ENCODE assay signal across 24 cellular contexts in genomic region chr7:110591341-110591740, GRCh38.
A peak's percentile ranks its signal among the peaks of the same experiment; 100 is the strongest.
DNase-seq lines count a peak whose midpoint lies in the region; ATAC-seq, FAIRE-seq and TF ChIP-seq lines count a peak whose summit lies in the region.
"Had no signal": no experiment of that assay in that cellular context is flagged by ENCODE, and none has a peak within 500 bp of the region (broad histone marks: within the 10 kb centered on the region; RNA-seq: fewer than 3 reads in every experiment).

No MANE protein-coding gene starts in this region.

- POLR2A ChIA-PET in IMR-90 (lab: Charles Lee; ENCODE audit: unreplicated experiment) = no interaction called here
- POLR2A ChIA-PET in H1 (lab: Charles Lee; ENCODE audit: partially characterized antibody) = no interaction called here

- dilution Hi-C loops in IMR-90 (cut with HindIII; ENCODE audit: low sequenced_read_pairs, unreplicated experiment) = no loop called here

- H2BK15ac ChIP-seq in IMR-90 (ENCODE audit: low read depth, low read length) = peak overlapping the region; percentile 63; the same call in 1 of the 3 replicates
- no peak overlapping the region for H2BK15ac ChIP-seq in H1 (ENCODE audit: low read length)

- no peak overlapping the region for H2AK9ac ChIP-seq in IMR-90 (replicated peaks; ENCODE audit: low read depth, low read length, poor library complexity)

- H3K14ac ChIP-seq in IMR-90 (replicated peaks; ENCODE audit: low read depth, low read length) (peak overlapping the region; percentile 62), H1 (ENCODE audit: insufficient read length) (no peak overlapping the region)

- H4K8ac ChIP-seq in IMR-90 (ENCODE audit: low read depth in 2 of 2, low read length in 2 of 2) (peak overlapping the region; percentile 22 to 80), H1 (ENCODE audit: extremely low read depth, insufficient read depth, low read length) (no peak overlapping the region)

- H3K79me1 ChIP-seq in IMR-90 (ENCODE audit: low read depth in 1 of 2, low read length in 2 of 2) (no peaks in the 10 kb centered on the region), H1 (ENCODE audit: low read depth, low read length) (no peaks in the 10 kb centered on the region)

- H4K91ac ChIP-seq in IMR-90 (ENCODE audit: insufficient read depth, low read depth, low read length) (peak overlapping the region; percentile 70), H1 (replicated peaks; ENCODE audit: insufficient read length, low read length) (no peak overlapping the region)

- H3K23ac ChIP-seq in IMR-90 (ENCODE audit: low read depth, low read length) = peak overlapping the region; percentile 49
- H3K23ac ChIP-seq in H1 (ENCODE audit: insufficient read length) = no peak overlapping the region

- H3K23me2 ChIP-seq in H1 (ENCODE audit: low read depth, low read length) = no peaks in the 10 kb centered on the region

- H4K5ac ChIP-seq in IMR-90 (ENCODE audit: low read depth, low read length) = peak overlapping the region; percentile 11; the same call in 1 of the 2 replicates
- no peak overlapping the region for H4K5ac ChIP-seq in H1 (ENCODE audit: insufficient read length, low read depth, low read length)

- H3K56ac ChIP-seq in IMR-90 (ENCODE audit: extremely low read depth, insufficient read depth, low read length) (peak overlapping the region; percentile 51; the same call in 1 of the 2 replicates), H1 (replicated peaks; ENCODE audit: insufficient read length, low read depth, low read length) (no peak overlapping the region)

- DNase-seq in stimulated activated CD4-positive, alpha-beta T cell treated with anti-CD3 and anti-CD28 coated beads, Interleukin-1b, Interleukin-23, amount 100 ng/mL, for 48 hours = peak; percentile 6
- DNase-seq in stimulated activated CD4-positive, alpha-beta T cell treated with anti-CD3 and anti-CD28 coated beads, Interleukin-4, amount 100 ng/mL, for 4 hours = no peak
- peak; percentile 74 for DNase-seq in IMR-90
- DNase-seq in H1 (ENCODE audit: low read depth in 1 of 2, low spot score in 2 of 2) = no peak
- DNase-seq in activated T-helper 1 cell treated with anti-CD3 and anti-CD28 coated beads, Interleukin-12 subunit alpha, Interleukin-12 subunit beta, Interleukin-2, Interleukin-4 antibody, amounts not matched to agents 30 ng/mL and 10 ng/mL and 1 ng/mL, durations not matched to agents 14 hours and 24 hours and 36 hours (ENCODE audit: low spot score) = no peak
- DNase-seq in iPS-NIHi11 (ENCODE audit: low spot score) = no peak
- DNase-seq in NCI-H1436 treated with DMSO at 0.1 percent for 48 hours (lab: John Stamatoyannopoulos, UW) = no peak
- DNase-seq: activated CD4-positive, alpha-beta T cell treated with anti-CD3 and anti-CD28 coated beads for 4 hours; activated CD8-positive, alpha-beta memory T cell treated with anti-CD3 and anti-CD28 coated beads, Interleukin-2, amount 50 U/mL, for 4 hours; CD4-positive, alpha-beta T cell; central memory CD4-positive, alpha-beta T cell; Karpas-422; left ventricle myocardium superior; NCI-H2029 treated with DMSO at 0.1 percent for 48 hours; NCI-H226; NCI-H774; OCI-M1; posterior cingulate gyrus; SHP77; testis; uterus had no signal

- H3K18ac ChIP-seq in IMR-90 (ENCODE audit: low read depth, low read length) (peak overlapping the region; percentile 100), H1 (ENCODE audit: extremely low read depth, low read length) (no peak overlapping the region)

- H2BK20ac ChIP-seq in IMR-90 (ENCODE audit: low read depth, low read length) (peak overlapping the region; percentile 79), H1 (ENCODE audit: low read length) (no peak overlapping the region)

- TF ChIP-seq RAD21 in IMR-90 (IDR thresholded peaks at IDR 0.05; ENCODE audit: low read length) (no peak), H1 (IDR thresholded peaks at IDR 0.05 in 1 of 2, conservative IDR thresholded peaks at IDR 0.05 in 1 of 2; ENCODE audit: low read depth in 2 of 2, low read length in 2 of 2) (no peak)

- H2BK5ac ChIP-seq in IMR-90 (ENCODE audit: low read depth, low read length, poor library complexity, severe bottlenecking) = peak overlapping the region; percentile 75
- H2BK5ac ChIP-seq in H1 (ENCODE audit: low read depth, low read length) = no peak overlapping the region

- peak; percentile 59 for ATAC-seq in IMR-90 (ENCODE audit: low read depth)
- ATAC-seq: left ventricle myocardium superior; natural killer cell treated with Interleukin-12 subunit alpha and Interleukin-12 subunit beta and Interleukin-15 and Interleukin-18, amount 100 ng/mL, for 72 hours; stimulated activated memory B cell treated with anti-CD40 and anti-IgM and Interleukin-4, amounts not matched to agents 10 μg/mL and 1 μg/mL and 100 μg/mL, for 72 hours had no signal

- BruUV-seq in IMR-90 (replicated peaks; lab: Mats Ljungman, UMichigan) = no TSS peak

- H3K27ac Mint-ChIP-seq in activated T-helper 1 cell treated with anti-CD3 and anti-CD28 coated beads, Interleukin-12 subunit alpha, Interleukin-12 subunit beta, Interleukin-2, Interleukin-4 antibody, amounts not matched to agents 30 ng/mL and 10 ng/mL and 1 ng/mL, durations not matched to agents 14 hours and 24 hours and 36 hours = no peak overlapping the region
- H3K27ac Mint-ChIP-seq: CD4-positive, alpha-beta T cell; natural killer cell treated with Interleukin-12 subunit alpha and Interleukin-12 subunit beta and Interleukin-15 and Interleukin-18, amount 100 ng/mL, for 72 hours; stimulated activated memory B cell treated with anti-CD40 and anti-IgM and Interleukin-4, amounts not matched to agents 10 μg/mL and 1 μg/mL and 100 μg/mL, for 72 hours had no signal

- WGBS in IMR-90 (ENCODE audit: extremely low coverage in 2 of 2, insufficient read length in 1 of 2), 2 experiments = 53% methylated on average over 2 of the region's 4 CpGs; no CpG with 5 or more reads in 1 of the 2 experiments
- WGBS in H1 (ENCODE audit: extremely low coverage in 1 of 2, insufficient coverage in 1 of 2, insufficient read length in 1 of 2, insufficient replicate concordance in 2 of 2, low coverage in 1 of 2, low lambda C conversion rate in 2 of 2, missing lambda C conversion rate in 1 of 2), 2 experiments = 93% methylated on average over 4 of the region's 4 CpGs; no CpG with 5 or more reads in 1 of the 2 experiments

- peaks cover 16% of the 10 kb centered on the region for H3K4me1 ChIP-seq in IMR-90 (ENCODE audit: control insufficient read depth, insufficient read depth, low read length)
- H3K4me1 ChIP-seq in H1 (replicated peaks in 1 of 4; ENCODE audit: control insufficient read depth in 3 of 4, insufficient read depth in 4 of 4, low read length in 3 of 4) = no peaks in the 10 kb centered on the region
- H3K4me1 ChIP-seq: testis, uterus had no signal

- peak overlapping the region; percentile 38 for H3K27ac ChIP-seq in IMR-90 (ENCODE audit: insufficient read depth, low read length)
- no peak overlapping the region for H3K27ac ChIP-seq in H1 (ENCODE audit: low read depth, low read length)
- H3K27ac ChIP-seq: testis, uterus had no signal

- TF ChIP-seq EP300 in H1 (IDR thresholded peaks at IDR 0.05; ENCODE audit: borderline replicate concordance in 1 of 2, low read depth in 2 of 2, low read length in 2 of 2) = no peak

- H4K20me1 ChIP-seq in IMR-90 (ENCODE audit: insufficient read depth, low read length) (no peaks in the 10 kb centered on the region), H1 (replicated peaks in 1 of 2; ENCODE audit: control insufficient read depth in 1 of 2, insufficient read depth in 2 of 2, low read length in 2 of 2) (no peaks in the 10 kb centered on the region)

- H2AK5ac ChIP-seq in IMR-90 (ENCODE audit: low read depth, low read length) (no peak overlapping the region), H1 (ENCODE audit: low read depth, low read length) (no peak overlapping the region)

- intact Hi-C loops in IMR-90 (cut with micrococcal nuclease) = no loop called here
- intact Hi-C loops in activated T-helper 1 cell treated with anti-CD3 and anti-CD28 coated beads, Interleukin-12 subunit alpha, Interleukin-12 subunit beta, Interleukin-2, Interleukin-4 antibody, amounts not matched to agents 30 ng/mL and 10 ng/mL and 1 ng/mL, durations not matched to agents 14 hours and 24 hours and 36 hours (cut with micrococcal nuclease) = loop anchor here (2.0 kb wide), 1 partner anchor 507 kb away; no protein-coding TSS in a partner anchor

- no peak overlapping the region for H3K4me3 ChIP-seq in IMR-90 (ENCODE audit: insufficient read depth, low read depth, low read length)
- no peak overlapping the region for H3K4me3 ChIP-seq in H1 (ENCODE audit: extremely low read depth in 1 of 4, insufficient read depth in 2 of 4, low read depth in 3 of 4, low read length in 4 of 4)
- H3K4me3 ChIP-seq: testis, uterus had no signal

- H2BK12ac ChIP-seq in H1 (ENCODE audit: low read depth, low read length) = no peak overlapping the region

- H3K36me3 ChIP-seq in IMR-90 (ENCODE audit: control insufficient read depth, insufficient read depth, low read length) = no peaks in the 10 kb centered on the region
- no peaks in the 10 kb centered on the region for H3K36me3 ChIP-seq in H1 (ENCODE audit: control insufficient read depth in 2 of 4, insufficient read depth in 4 of 4, low read length in 3 of 4)
- H3K36me3 ChIP-seq: uterus had no signal

- no peaks in the 10 kb centered on the region for H3K27me3 ChIP-seq in IMR-90 (ENCODE audit: control insufficient read depth, insufficient read depth, low read length)
- H3K27me3 ChIP-seq in H1 (replicated peaks in 1 of 4; ENCODE audit: control insufficient read depth in 3 of 4, extremely low read depth in 1 of 4, insufficient read depth in 3 of 4, low read length in 3 of 4) = no peaks in the 10 kb centered on the region
- H3K27me3 ChIP-seq: testis, uterus had no signal

- no peak overlapping the region for H3K4me3 Mint-ChIP-seq in activated T-helper 1 cell treated with anti-CD3 and anti-CD28 coated beads, Interleukin-12 subunit alpha, Interleukin-12 subunit beta, Interleukin-2, Interleukin-4 antibody, amounts not matched to agents 30 ng/mL and 10 ng/mL and 1 ng/mL, durations not matched to agents 14 hours and 24 hours and 36 hours
- H3K4me3 Mint-ChIP-seq: CD4-positive, alpha-beta T cell; natural killer cell treated with Interleukin-12 subunit alpha and Interleukin-12 subunit beta and Interleukin-15 and Interleukin-18, amount 100 ng/mL, for 72 hours; stimulated activated memory B cell treated with anti-CD40 and anti-IgM and Interleukin-4, amounts not matched to agents 10 μg/mL and 1 μg/mL and 100 μg/mL, for 72 hours had no signal

- no peak for TF ChIP-seq CTCF in IMR-90 (conservative IDR thresholded peaks at IDR 0.05; ENCODE audit: low read depth, low read length)
- TF ChIP-seq CTCF in H1 (IDR thresholded peaks at IDR 0.05; ENCODE audit: control extremely low read depth in 1 of 3, insufficient read depth in 1 of 3, low read depth in 1 of 3, low read length in 3 of 3) = no peak

- H3K9me3 ChIP-seq in IMR-90 (ENCODE audit: control insufficient read depth, insufficient read depth, low read length) (no peaks in the 10 kb centered on the region), H1 (ENCODE audit: insufficient read depth in 2 of 2, low read depth in 1 of 2, low read length in 1 of 2) (no peaks in the 10 kb centered on the region)
- H3K9me3 ChIP-seq: testis, uterus had no signal

- H3K9me3 Mint-ChIP-seq in activated T-helper 1 cell treated with anti-CD3 and anti-CD28 coated beads, Interleukin-12 subunit alpha, Interleukin-12 subunit beta, Interleukin-2, Interleukin-4 antibody, amounts not matched to agents 30 ng/mL and 10 ng/mL and 1 ng/mL, durations not matched to agents 14 hours and 24 hours and 36 hours = no peaks in the 10 kb centered on the region
- H3K9me3 Mint-ChIP-seq: CD4-positive, alpha-beta T cell; stimulated activated memory B cell treated with anti-CD40 and anti-IgM and Interleukin-4, amounts not matched to agents 10 μg/mL and 1 μg/mL and 100 μg/mL, for 72 hours had no signal

- in situ Hi-C loops in IMR-90 (cut with MboI; ENCODE audit: low sequenced_read_pairs) = no loop called here

- H3K4me1 Mint-ChIP-seq in activated T-helper 1 cell treated with anti-CD3 and anti-CD28 coated beads, Interleukin-12 subunit alpha, Interleukin-12 subunit beta, Interleukin-2, Interleukin-4 antibody, amounts not matched to agents 30 ng/mL and 10 ng/mL and 1 ng/mL, durations not matched to agents 14 hours and 24 hours and 36 hours (ENCODE audit: low read depth) = no peaks in the 10 kb centered on the region
- H3K4me1 Mint-ChIP-seq: stimulated activated memory B cell treated with anti-CD40 and anti-IgM and Interleukin-4, amounts not matched to agents 10 μg/mL and 1 μg/mL and 100 μg/mL, for 72 hours had no signal

- H3K27me3 Mint-ChIP-seq in activated T-helper 1 cell treated with anti-CD3 and anti-CD28 coated beads, Interleukin-12 subunit alpha, Interleukin-12 subunit beta, Interleukin-2, Interleukin-4 antibody, amounts not matched to agents 30 ng/mL and 10 ng/mL and 1 ng/mL, durations not matched to agents 14 hours and 24 hours and 36 hours (ENCODE audit: insufficient read depth) = peaks cover 5% of the 10 kb centered on the region
- H3K27me3 Mint-ChIP-seq: CD4-positive, alpha-beta T cell; natural killer cell treated with Interleukin-12 subunit alpha and Interleukin-12 subunit beta and Interleukin-15 and Interleukin-18, amount 100 ng/mL, for 72 hours; stimulated activated memory B cell treated with anti-CD40 and anti-IgM and Interleukin-4, amounts not matched to agents 10 μg/mL and 1 μg/mL and 100 μg/mL, for 72 hours had no signal

- H3K9me1 ChIP-seq in IMR-90 (ENCODE audit: insufficient read depth, low read length) = 0 out of 2 replicates have a peak, but pooled peaks cover 5% of the 10 kb centered on the region

- H3K79me2 ChIP-seq in H1 (ENCODE audit: control insufficient read depth in 1 of 2, insufficient read depth in 2 of 2, low read length in 2 of 2) = no peaks in the 10 kb centered on the region

- peak overlapping the region; percentile 69 for H2AFZ ChIP-seq in IMR-90 (replicated peaks; ENCODE audit: low read length, poor library complexity)
- H2AFZ ChIP-seq in H1 (ENCODE audit: low read length) = peak overlapping the region; percentile 88; the same call in 1 of the 2 replicates

- peak overlapping the region; percentile 91 for H2BK120ac ChIP-seq in IMR-90 (ENCODE audit: low read depth, low read length)
- no peak overlapping the region for H2BK120ac ChIP-seq in H1 (replicated peaks; ENCODE audit: low read depth, low read length)

- CTCF ChIA-PET in IMR-90 (lab: Yijun Ruan, JAX) (interaction anchor here (0.5 to 1.2 kb wide), 2 partner anchors 17 to 597 kb away, joined by 3 to 5 read pairs; no protein-coding TSS in a partner anchor), H1 (lab: Charles Lee; ENCODE audit: partially characterized antibody) (interaction anchor here (0.7 to 2.0 kb wide), 8 partner anchors 10 to 507 kb away, joined by 3 to 6 read pairs (median 4); no protein-coding TSS in a partner anchor)

- no peaks in the 10 kb centered on the region for H3K36me3 Mint-ChIP-seq in activated T-helper 1 cell treated with anti-CD3 and anti-CD28 coated beads, Interleukin-12 subunit alpha, Interleukin-12 subunit beta, Interleukin-2, Interleukin-4 antibody, amounts not matched to agents 30 ng/mL and 10 ng/mL and 1 ng/mL, durations not matched to agents 14 hours and 24 hours and 36 hours (ENCODE audit: low read depth)
- H3K36me3 Mint-ChIP-seq: stimulated activated memory B cell treated with anti-CD40 and anti-IgM and Interleukin-4, amounts not matched to agents 10 μg/mL and 1 μg/mL and 100 μg/mL, for 72 hours had no signal

- H3K9ac ChIP-seq in IMR-90 (ENCODE audit: low read depth, low read length) (peak overlapping the region; percentile 3; the same call in 1 of the 2 replicates), H1 (replicated peaks in 1 of 4; ENCODE audit: extremely low read depth in 1 of 4, low read depth in 3 of 4, low read length in 3 of 4) (no peak overlapping the region)

- H3K4ac ChIP-seq in IMR-90 (ENCODE audit: low read depth, low read length) (peak overlapping the region; percentile 75), H1 (replicated peaks; ENCODE audit: insufficient read length, low read depth, low read length) (no peak overlapping the region)

- no peak for TF ChIP-seq POLR2A in IMR-90 (IDR thresholded peaks at IDR 0.05; ENCODE audit: low read depth, low read length)
- no peak for TF ChIP-seq POLR2A in H1 (IDR thresholded peaks at IDR 0.05; ENCODE audit: control extremely low read depth in 1 of 2, low read depth in 2 of 2, low read length in 2 of 2)

- no peak for FAIRE-seq in H1 (lab: Jason Lieb, UNC)
- FAIRE-seq: GM12892 had no signal

- H3K4me2 ChIP-seq in IMR-90 (ENCODE audit: low read depth, low read length) (peak overlapping the region; percentile 44), H1 (ENCODE audit: insufficient read depth in 1 of 2, low read depth in 2 of 2, low read length in 2 of 2) (no peak overlapping the region)

Comparison
In these comparisons a context has a peak if more than half of its experiments do, and no peak if none do; other contexts are left out.
1. DNase-seq: peak in stimulated activated CD4-positive, alpha-beta T cell treated with anti-CD3 and anti-CD28 coated beads, Interleukin-1b, Interleukin-23, amount 100 ng/mL, for 48 hours (single experiment) and IMR-90 (single experiment); none in stimulated activated CD4-positive, alpha-beta T cell treated with anti-CD3 and anti-CD28 coated beads, Interleukin-4, amount 100 ng/mL, for 4 hours (0 of 2), H1 (0 of 2), activated T-helper 1 cell treated with anti-CD3 and anti-CD28 coated beads, Interleukin-12 subunit alpha, Interleukin-12 subunit beta, Interleukin-2, Interleukin-4 antibody, amounts not matched to agents 30 ng/mL and 10 ng/mL and 1 ng/mL, durations not matched to agents 14 hours and 24 hours and 36 hours (single experiment), iPS-NIHi11 (single experiment) and NCI-H1436 treated with DMSO at 0.1 percent for 48 hours (single experiment).